In the genomic region with DNA sequence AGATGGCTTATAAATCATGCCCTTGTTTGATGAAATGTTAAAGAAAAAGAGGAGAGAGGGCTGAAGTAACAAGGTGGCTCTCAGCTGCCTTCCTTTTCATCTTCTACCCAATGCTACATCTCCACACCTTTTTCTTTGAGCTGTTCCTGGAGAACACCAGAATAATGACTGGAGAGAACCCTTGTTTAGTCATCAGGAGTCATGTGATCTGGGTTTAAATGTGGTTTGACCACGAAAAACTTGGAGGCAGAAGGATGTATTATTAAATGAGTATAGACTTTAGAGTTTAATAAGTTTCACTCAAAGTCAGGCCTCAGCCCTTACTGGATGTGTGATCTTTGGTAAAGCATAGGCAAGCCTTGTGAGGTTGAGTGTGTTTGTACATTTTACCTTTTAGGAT, we compare ENCODE assay signal across 10 cellular contexts.
A peak's percentile ranks its signal among the peaks of the same experiment; 100 is the strongest.
DNase-seq lines count a peak whose midpoint lies in the region; ATAC-seq and TF ChIP-seq lines count a peak whose summit lies in the region.
"Had no signal": no experiment of that assay in that cellular context is flagged by ENCODE, and none has a peak within 500 bp of the region (broad histone marks: within the 10 kb centered on the region; RNA-seq: fewer than 3 reads in every experiment).

No MANE protein-coding gene starts in this region.

- peaks cover 2% of the 10 kb centered on the region for H3K27me3 Mint-ChIP-seq in T-helper 2 cell treated with Interferon-gamma antibody and Interleukin-4, amounts not matched to agents 5 μg/mL and 100 μg/mL, for 36 hours (ENCODE audit: low read depth)
- H3K27me3 Mint-ChIP-seq in naive thymus-derived CD8-positive, alpha-beta T cell = no peaks in the 10 kb centered on the region
- H3K27me3 Mint-ChIP-seq: type B pancreatic cell had no signal

- peak; percentile 51 for DNase-seq in T-helper 2 cell treated with Interferon-gamma antibody and Interleukin-4, amounts not matched to agents 5 μg/mL and 100 μg/mL, for 36 hours (ENCODE audit: low spot score)
- no peak for DNase-seq in naive thymus-derived CD8-positive, alpha-beta T cell
- DNase-seq in NCI-H345 (lab: John Stamatoyannopoulos, UW) (no peak), NCI-H2171 treated with DMSO at 0.1 percent for 48 hours (lab: John Stamatoyannopoulos, UW) (no peak), GM13977 (ENCODE audit: low spot score) (no peak)
- DNase-seq: NCI-H1105, psoas muscle had no signal

- H3K4me1 Mint-ChIP-seq in T-helper 2 cell treated with Interferon-gamma antibody and Interleukin-4, amounts not matched to agents 5 μg/mL and 100 μg/mL, for 36 hours (ENCODE audit: low read depth) = peaks cover 17% of the 10 kb centered on the region
- peaks cover 5 to 24% (median 18%) of the 10 kb centered on the region in 4 donors for H3K4me1 Mint-ChIP-seq in naive thymus-derived CD8-positive, alpha-beta T cell

- no peaks in the 10 kb centered on the region for H3K9me3 Mint-ChIP-seq in T-helper 2 cell treated with Interferon-gamma antibody and Interleukin-4, amounts not matched to agents 5 μg/mL and 100 μg/mL, for 36 hours
- no peaks in the 10 kb centered on the region for H3K9me3 Mint-ChIP-seq in naive thymus-derived CD8-positive, alpha-beta T cell

- in situ Hi-C loops in GM13977 (cut with MboI; ENCODE audit: low pct_unique_long_range_greater_than_20kb, low sequenced_read_pairs, unreplicated experiment) = no loop called here

- ATAC-seq in GM18870 (IDR thresholded peaks at IDR 0.05; ENCODE audit: unreplicated experiment) = peak; percentile 1
- peak; percentile 3 for ATAC-seq in HG02973 (IDR thresholded peaks at IDR 0.05; ENCODE audit: unreplicated experiment)
- ATAC-seq in naive thymus-derived CD8-positive, alpha-beta T cell = no peak
- ATAC-seq: psoas muscle had no signal

- H3K27ac Mint-ChIP-seq in T-helper 2 cell treated with Interferon-gamma antibody and Interleukin-4, amounts not matched to agents 5 μg/mL and 100 μg/mL, for 36 hours = peak overlapping the region; percentile 88
- H3K27ac Mint-ChIP-seq in naive thymus-derived CD8-positive, alpha-beta T cell = peak overlapping the region in 9 of 10 donors; percentile 43 to 86 (median 77)
- H3K27ac Mint-ChIP-seq: type B pancreatic cell had no signal

- POLR2A ChIA-PET in naive thymus-derived CD8-positive, alpha-beta T cell (lab: Charles Lee) = no interaction called here

- peak overlapping the region; percentile 68 for H3K4me3 Mint-ChIP-seq in T-helper 2 cell treated with Interferon-gamma antibody and Interleukin-4, amounts not matched to agents 5 μg/mL and 100 μg/mL, for 36 hours
- H3K4me3 Mint-ChIP-seq in naive thymus-derived CD8-positive, alpha-beta T cell = peak overlapping the region in 9 of 10 donors; percentile 13 to 75 (median 42)
- H3K4me3 Mint-ChIP-seq: type B pancreatic cell had no signal

- TF ChIP-seq CTCF in GM13977 (IDR thresholded peaks at IDR 0.05; ENCODE audit: extremely low read depth, insufficient read depth, missing control alignments) = no peak

- no peaks in the 10 kb centered on the region for H3K36me3 Mint-ChIP-seq in T-helper 2 cell treated with Interferon-gamma antibody and Interleukin-4, amounts not matched to agents 5 μg/mL and 100 μg/mL, for 36 hours (ENCODE audit: low read depth)
- H3K36me3 Mint-ChIP-seq in naive thymus-derived CD8-positive, alpha-beta T cell = no peaks in the 10 kb centered on the region
- H3K36me3 Mint-ChIP-seq: type B pancreatic cell had no signal

Comparison
In these comparisons a context has a peak if more than half of its experiments do, and no peak if none do; other contexts are left out.
1. ATAC-seq: peak in GM18870 (single experiment) and HG02973 (single experiment); none in naive thymus-derived CD8-positive, alpha-beta T cell (0 of 2).